ENCODE assay signal across 8 cellular contexts in genomic region chr4:182449186-182449880, GRCh38.
DNase-seq lines count a peak whose midpoint lies in the region; ATAC-seq, FAIRE-seq and TF ChIP-seq lines count a peak whose summit lies in the region.

No MANE protein-coding gene starts in this region.

- H3K9me3 ChIP-seq in mucosa of rectum (ENCODE audit: control insufficient read depth in 2 of 2, low read length in 2 of 2) = no peaks in the 10 kb centered on the region

- H3K36me3 Mint-ChIP-seq in activated T-cell treated with anti-CD3 and anti-CD28 coated beads, Interleukin-2, amount 50 U/mL, for 72 hours (ENCODE audit: insufficient read depth in 2 of 2) = peaks cover 3 to 5% of the 10 kb centered on the region in 2 donors

- H3K27ac Mint-ChIP-seq in activated T-cell treated with anti-CD3 and anti-CD28 coated beads, Interleukin-2, amount 50 U/mL, for 72 hours = no peak overlapping the region

- H3K27me3 Mint-ChIP-seq in activated T-cell treated with anti-CD3 and anti-CD28 coated beads, Interleukin-2, amount 50 U/mL, for 72 hours (ENCODE audit: low read depth) = peaks cover 77% of the 10 kb centered on the region

- peaks cover 0 to 64% (median 22%) of the 10 kb centered on the region in 45 donors for H3K27me3 ChIP-seq in dorsolateral prefrontal cortex
- H3K27me3 ChIP-seq in mucosa of rectum (ENCODE audit: control insufficient read depth in 2 of 2, insufficient read depth in 2 of 2, low read length in 2 of 2) = peaks cover 32 to 57% of the 10 kb centered on the region in 2 donors

- DNase-seq in activated T-cell treated with anti-CD3 and anti-CD28 coated beads, Interleukin-2, amount 50 U/mL, for 72 hours = no peak
- DNase-seq in activated T-cell treated with anti-CD3 and anti-CD28 coated beads, Interleukin-2, amount 50 U/mL, for 1 hour = no peak
- DNase-seq in NCI-H345 (lab: John Stamatoyannopoulos, UW) = peak; percentile 62
- DNase-seq in dorsolateral prefrontal cortex = peak in 6 of 10 donors; percentile 34 to 71 (median 45)
- no peak for DNase-seq in RCC 7860 (ENCODE audit: low spot score)
- DNase-seq in NCI-H1048 (lab: John Stamatoyannopoulos, UW) = no peak

- no peak overlapping the region for H3K9ac ChIP-seq in mucosa of rectum (ENCODE audit: low read depth in 1 of 2, low read length in 2 of 2)

- no peaks in the 10 kb centered on the region for H3K36me3 ChIP-seq in mucosa of rectum (ENCODE audit: control insufficient read depth in 2 of 2, insufficient read depth in 2 of 2, low read length in 2 of 2)

- H3K4me3 Mint-ChIP-seq in activated T-cell treated with anti-CD3 and anti-CD28 coated beads, Interleukin-2, amount 50 U/mL, for 72 hours = peak overlapping the region; percentile 82 to 83

- FAIRE-seq in RCC 7860 (lab: Jason Lieb, UNC) = no peak

- intact Hi-C loops in dorsolateral prefrontal cortex (cut with DNase I) = no loop called here

- H3K4me1 Mint-ChIP-seq in activated T-cell treated with anti-CD3 and anti-CD28 coated beads, Interleukin-2, amount 50 U/mL, for 72 hours (ENCODE audit: low read depth) = peaks cover 20% of the 10 kb centered on the region

- H3K27ac ChIP-seq in dorsolateral prefrontal cortex (peak overlapping the region in 21 of 59 donors; percentile 9 to 91 (median 80)), mucosa of rectum (ENCODE audit: low read depth in 2 of 2, low read length in 2 of 2) (no peak overlapping the region)

- peak in 1 of 2 donors; percentile 3 for ATAC-seq in activated T-cell treated with anti-CD3 and anti-CD28 coated beads, Interleukin-2, amount 50 U/mL, for 72 hours (replicated peaks in 1 of 2)
- ATAC-seq in GM19324 (IDR thresholded peaks at IDR 0.05; ENCODE audit: low FRiP score, unreplicated experiment) = no peak

- H3K9me3 Mint-ChIP-seq in activated T-cell treated with anti-CD3 and anti-CD28 coated beads, Interleukin-2, amount 50 U/mL, for 72 hours = no peaks in the 10 kb centered on the region

- H3K4me3 ChIP-seq in dorsolateral prefrontal cortex (peak overlapping the region; percentile 35 to 82 (median 67)), mucosa of rectum (ENCODE audit: low read length in 2 of 2) (peak overlapping the region; percentile 35 to 69)

- TF ChIP-seq CTCF in dorsolateral prefrontal cortex (IDR thresholded peaks at IDR 0.05 in 54 of 56, conservative IDR thresholded peaks at IDR 0.05 in 2 of 56; ENCODE audit: low read depth in 1 of 56, partially characterized antibody in 56 of 56) = no peak

- peaks cover 3% of the 10 kb centered on the region in 2 donors for H3K4me1 ChIP-seq in mucosa of rectum (ENCODE audit: control insufficient read depth in 2 of 2, insufficient read depth in 2 of 2, low read length in 2 of 2)

Comparison
In these comparisons a context has a peak if more than half of its experiments do, and no peak if none do; other contexts are left out.
1. DNase-seq: peak in NCI-H345 (single experiment) and dorsolateral prefrontal cortex (6 of 10); none in activated T-cell treated with anti-CD3 and anti-CD28 coated beads, Interleukin-2, amount 50 U/mL, for 72 hours (0 of 2), activated T-cell treated with anti-CD3 and anti-CD28 coated beads, Interleukin-2, amount 50 U/mL, for 1 hour (single experiment), RCC 7860 (single experiment) and NCI-H1048 (single experiment).